Comparison of ENCODE assay signal across 8 cellular contexts in the genomic region with DNA sequence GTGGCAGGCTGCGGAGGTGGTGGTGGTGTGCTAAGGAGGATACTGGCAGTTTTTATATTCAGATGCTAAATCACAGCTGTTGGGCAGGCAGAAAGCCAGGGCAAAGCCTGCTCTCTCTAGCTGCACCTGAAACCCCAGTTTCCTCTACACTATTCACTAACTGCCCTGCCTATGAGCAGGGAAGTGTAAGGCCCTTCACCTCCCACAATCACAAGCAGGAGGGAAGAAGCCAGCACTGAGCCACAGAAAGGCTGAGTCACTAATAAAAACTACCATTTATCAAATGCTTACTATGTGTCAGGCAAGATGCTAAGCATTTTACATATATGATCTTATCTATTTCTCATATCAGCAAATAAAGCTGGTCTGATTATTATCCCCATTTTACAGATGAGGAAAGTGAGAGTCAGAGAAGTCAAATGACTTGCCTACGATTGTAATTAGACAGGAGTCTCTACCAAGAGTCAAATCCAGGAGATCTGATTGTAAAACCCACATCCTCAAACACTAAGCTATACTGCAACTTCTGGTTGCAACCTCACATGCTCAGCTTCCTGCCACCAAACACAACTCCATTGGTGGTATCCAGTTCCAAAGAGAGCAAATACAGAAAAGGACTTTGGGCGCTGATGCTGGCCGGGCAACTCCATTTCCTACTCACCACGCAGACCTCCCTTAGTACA. TPM values are rescaled to one million over a fixed set of nuclear protein-coding genes. Genes with fewer than 3 reads are reported as not detected.
DNase-seq lines count a peak whose midpoint lies in the region; ATAC-seq lines count a peak whose summit lies in the region.

No MANE protein-coding gene starts in this region.

- no peaks in the 10 kb centered on the region for H3K27me3 Mint-ChIP-seq in activated naive CD8-positive, alpha-beta T cell treated with anti-CD3 and anti-CD28 coated beads, Interleukin-2, amount 50 U/mL, for 24 hours
- H3K27me3 Mint-ChIP-seq in natural killer cell treated with Interleukin-12 subunit alpha and Interleukin-12 subunit beta and Interleukin-15 and Interleukin-18, amount 100 ng/mL, for 72 hours, result no peaks in the 10 kb centered on the region

- ATAC-seq in GM19463 (IDR thresholded peaks at IDR 0.05; ENCODE audit: unreplicated experiment) (peak; percentile 75), HG03565 (IDR thresholded peaks at IDR 0.05; ENCODE audit: unreplicated experiment) (no peak)
- peak; percentile 81 for ATAC-seq in activated naive CD8-positive, alpha-beta T cell treated with anti-CD3 and anti-CD28 coated beads, Interleukin-2, amount 50 U/mL, for 24 hours
- ATAC-seq in natural killer cell treated with Interleukin-12 subunit alpha and Interleukin-12 subunit beta and Interleukin-15 and Interleukin-18, amount 100 ng/mL, for 72 hours, result peak; percentile 61 to 87

- peaks cover 5% of the 10 kb centered on the region for H3K9me3 Mint-ChIP-seq in activated naive CD8-positive, alpha-beta T cell treated with anti-CD3 and anti-CD28 coated beads, Interleukin-2, amount 50 U/mL, for 24 hours
- H3K9me3 Mint-ChIP-seq in natural killer cell treated with Interleukin-12 subunit alpha and Interleukin-12 subunit beta and Interleukin-15 and Interleukin-18, amount 100 ng/mL, for 72 hours, result peaks cover 4% of the 10 kb centered on the region

- peak overlapping the region; percentile 13 for H3K4me3 Mint-ChIP-seq in activated naive CD8-positive, alpha-beta T cell treated with anti-CD3 and anti-CD28 coated beads, Interleukin-2, amount 50 U/mL, for 24 hours
- peak overlapping the region; percentile 45 for H3K4me3 Mint-ChIP-seq in natural killer cell treated with Interleukin-12 subunit alpha and Interleukin-12 subunit beta and Interleukin-15 and Interleukin-18, amount 100 ng/mL, for 72 hours

- H3K4me1 Mint-ChIP-seq in activated naive CD8-positive, alpha-beta T cell treated with anti-CD3 and anti-CD28 coated beads, Interleukin-2, amount 50 U/mL, for 24 hours, result peaks cover 25% of the 10 kb centered on the region
- H3K4me1 Mint-ChIP-seq in natural killer cell treated with Interleukin-12 subunit alpha and Interleukin-12 subunit beta and Interleukin-15 and Interleukin-18, amount 100 ng/mL, for 72 hours (ENCODE audit: low read depth in 2 of 2), result peaks cover 13 to 15% of the 10 kb centered on the region in 2 donors

- peaks cover 3% of the 10 kb centered on the region for H3K36me3 Mint-ChIP-seq in activated naive CD8-positive, alpha-beta T cell treated with anti-CD3 and anti-CD28 coated beads, Interleukin-2, amount 50 U/mL, for 24 hours (ENCODE audit: low read depth)
- no peaks in the 10 kb centered on the region for H3K36me3 Mint-ChIP-seq in natural killer cell treated with Interleukin-12 subunit alpha and Interleukin-12 subunit beta and Interleukin-15 and Interleukin-18, amount 100 ng/mL, for 72 hours

- peak; percentile 73 for DNase-seq in M059J (ENCODE audit: low read depth)
- DNase-seq in activated naive CD8-positive, alpha-beta T cell treated with anti-CD3 and anti-CD28 coated beads, Interleukin-2, amount 50 U/mL, for 24 hours, result no peak
- DNase-seq in natural killer cell treated with Interleukin-12 subunit alpha and Interleukin-12 subunit beta and Interleukin-15 and Interleukin-18, amount 100 ng/mL, for 72 hours (ENCODE audit: low spot score), result no peak
- no peak for DNase-seq in effector CD4-positive, alpha-beta T cell
- DNase-seq in DMS153 treated with DMSO at 0.1 percent for 48 hours (lab: John Stamatoyannopoulos, UW; ENCODE audit: unreplicated experiment), result no peak
- no peak for DNase-seq in T1000 (lab: John Stamatoyannopoulos, UW)

- H3K27ac Mint-ChIP-seq in activated naive CD8-positive, alpha-beta T cell treated with anti-CD3 and anti-CD28 coated beads, Interleukin-2, amount 50 U/mL, for 24 hours, result peak overlapping the region; percentile 77
- H3K27ac Mint-ChIP-seq in natural killer cell treated with Interleukin-12 subunit alpha and Interleukin-12 subunit beta and Interleukin-15 and Interleukin-18, amount 100 ng/mL, for 72 hours, result peak overlapping the region in 1 of 2 donors; percentile 32

RNA-seq across cellular contexts. Expression of a gene that starts 17.7 kb away (rescaled TPM):
- 82.5 and 128 TPM in 2 replicates for total RNA-seq in M059J (2014; rRNA removed; shearing (Covaris generic))
- total RNA-seq in natural killer cell treated with Interleukin-12 subunit alpha and Interleukin-12 subunit beta and Interleukin-15 and Interleukin-18, amount 100 ng/mL, for 72 hours, result 10 to 100 TPM; 52.7 to 55.4 TPM
